13 cellular contexts compared by ENCODE assay signal in genomic region chr3:34212671-34213070, GRCh38.
DNase-seq lines count a peak whose midpoint lies in the region; ATAC-seq and TF ChIP-seq lines count a peak whose summit lies in the region.
"Had no signal": no experiment of that assay in that cellular context is flagged by ENCODE, and none has a peak within 500 bp of the region (broad histone marks: within the 10 kb centered on the region; RNA-seq: fewer than 3 reads in every experiment).

No MANE protein-coding gene starts in this region.

- H3K4me3 ChIP-seq in AG10803 (ENCODE audit: low read length) = no peak overlapping the region

- no peak for TF ChIP-seq CTCF in AG10803 (conservative IDR thresholded peaks at IDR 0.05; ENCODE audit: low read length)
- no peak for TF ChIP-seq CTCF in chondrocyte (IDR thresholded peaks at IDR 0.05)

- H3K4me3 Mint-ChIP-seq in chondrocyte (ENCODE audit: unreplicated experiment) = no peak overlapping the region

- DNase-seq in AG10803 (ENCODE audit: low read depth) (peak; percentile 63), NCI-H2081 treated with DMSO at 0.1 percent for 48 hours (lab: John Stamatoyannopoulos, UW) (peak; percentile 27), chondrocyte (ENCODE audit: low spot score) (no peak), midbrain (lab: John Stamatoyannopoulos, UW) (peak; percentile 55), GM19238 (ENCODE audit: insufficient read length, low spot score) (no peak), NCI-H128 (lab: John Stamatoyannopoulos, UW; ENCODE audit: unreplicated experiment) (no peak), COLO829 (ENCODE audit: low spot score) (no peak)
- DNase-seq: activated naive CD4-positive, alpha-beta T cell; foreskin keratinocyte; HCEC 1CT; NCI-H524 treated with DMSO at 0.1 percent for 48 hours; WERI-Rb-1 had no signal

- peaks cover 56% of the 10 kb centered on the region for H3K4me1 Mint-ChIP-seq in chondrocyte (ENCODE audit: low read depth)

- H3K27ac Mint-ChIP-seq in chondrocyte (ENCODE audit: unreplicated experiment) = peak overlapping the region; percentile 68

- ATAC-seq in HG03196 (IDR thresholded peaks at IDR 0.05; ENCODE audit: unreplicated experiment) = no peak
- ATAC-seq: foreskin keratinocyte had no signal

- no peaks in the 10 kb centered on the region for H3K27me3 Mint-ChIP-seq in chondrocyte (ENCODE audit: low read depth)

- H3K9me3 Mint-ChIP-seq in chondrocyte (ENCODE audit: low read depth) = no peaks in the 10 kb centered on the region

- H3K36me3 Mint-ChIP-seq in chondrocyte (ENCODE audit: low read depth) = no peaks in the 10 kb centered on the region

Comparison
In these comparisons a context has a peak if more than half of its experiments do, and no peak if none do; other contexts are left out.
1. DNase-seq: peak in AG10803 (single experiment), NCI-H2081 treated with DMSO at 0.1 percent for 48 hours (single experiment) and midbrain (single experiment); none in chondrocyte (single experiment), GM19238 (single experiment), NCI-H128 (single experiment) and COLO829 (single experiment).